In the genomic region with DNA sequence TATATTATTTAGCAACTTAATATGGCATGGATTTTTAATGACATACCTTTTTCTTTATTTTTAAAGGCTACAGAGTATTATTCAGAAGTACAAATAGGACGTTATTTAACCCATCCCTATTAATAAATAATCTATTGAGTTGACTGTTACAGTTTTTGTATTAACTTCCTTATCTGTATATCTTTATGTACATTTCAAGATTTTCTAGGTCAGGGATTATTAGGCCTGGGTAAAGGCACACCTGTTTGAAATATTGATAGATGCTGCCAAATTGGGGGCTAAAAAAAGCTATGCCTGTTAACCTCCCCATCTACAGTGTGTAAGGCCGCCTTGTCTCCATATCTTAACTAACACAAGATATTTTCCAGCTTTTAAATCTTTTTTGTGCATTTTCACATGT, we compare ENCODE assay signal across 22 cellular contexts. TPM values are rescaled to one million over a fixed set of nuclear protein-coding genes. Genes with fewer than 3 reads are reported as not detected.
A peak's percentile ranks its signal among the peaks of the same experiment; 100 is the strongest.
DNase-seq lines count a peak whose midpoint lies in the region; ATAC-seq, FAIRE-seq and TF ChIP-seq lines count a peak whose summit lies in the region.
"Had no signal": no experiment of that assay in that cellular context is flagged by ENCODE, and none has a peak within 500 bp of the region (broad histone marks: within the 10 kb centered on the region; RNA-seq: fewer than 3 reads in every experiment).

No MANE protein-coding gene starts in this region.

- H2AFZ ChIP-seq in HepG2 (ENCODE audit: low read length) (no peak overlapping the region), PC-9 (no peak overlapping the region)

- DNase-seq in HepG2 (ENCODE audit: low spot score) (no peak), right lobe of liver (no peak), PC-9 (no peak), body of pancreas (peak in 1 of 4 donors; percentile 42), stomach (no peak), SHP77 (lab: John Stamatoyannopoulos, UW) (no peak), RKO (ENCODE audit: low spot score) (no peak)
- no peak for DNase-seq in activated T-cell treated with anti-CD3 and anti-CD28 coated beads, Interleukin-2, amount 50 U/mL, for 4 hours
- DNase-seq: 8988T; Caco-2; CD4-positive, CD25-positive, alpha-beta regulatory T cell; CD8-positive, alpha-beta T cell; DMS 273 treated with DMSO at 0.1 percent for 48 hours; DMS79; EL; GDM1; H9 had no signal

- POLR2A ChIA-PET in HepG2 (lab: Yijun Ruan, JAX) = interaction anchor here (0.7 to 3.3 kb wide), 12 partner anchors 8 to 263 kb away, joined by 3 to 28 read pairs (median 3); partner anchors contain the start of gene PDCL3
- POLR2A ChIA-PET in PC-9 (lab: Charles Lee; ENCODE audit: unreplicated experiment) = no interaction called here

- no peaks in the 10 kb centered on the region for H3K27me3 ChIP-seq in HepG2 (ENCODE audit: control insufficient read depth in 1 of 2, insufficient read depth in 2 of 2, low read length in 2 of 2)
- no peaks in the 10 kb centered on the region for H3K27me3 ChIP-seq in right lobe of liver
- H3K27me3 ChIP-seq in PC-9 (ENCODE audit: insufficient read depth, low read depth) = no peaks in the 10 kb centered on the region
- no peaks in the 10 kb centered on the region for H3K27me3 ChIP-seq in body of pancreas
- H3K27me3 ChIP-seq in stomach = peaks cover 0 to 2% (median 0%) of the 10 kb centered on the region in 3 donors

- intact Hi-C loops in HepG2 (cut with micrococcal nuclease; ENCODE audit: unreplicated experiment) = no loop called here
- intact Hi-C loops in right lobe of liver (cut with DNase I) = loop anchor here in 1 of 2 donors (10.0 kb wide), 1 partner anchor 58 kb away; no protein-coding TSS in a partner anchor
- intact Hi-C loops in PC-9 (cut with micrococcal nuclease; ENCODE audit: unreplicated experiment) = no loop called here
- intact Hi-C loops in body of pancreas (cut with DNase I) = loop anchor here (10.0 kb wide), 1 partner anchor 68 kb away; no protein-coding TSS in a partner anchor
- intact Hi-C loops in stomach (cut with DNase I; ENCODE audit: low total_unique reads) = no loop called here

- no peaks in the 10 kb centered on the region for H3K9me2 ChIP-seq in PC-9 (ENCODE audit: insufficient read depth)

- H3K79me2 ChIP-seq in HepG2 (ENCODE audit: insufficient read depth, low read length) (peaks cover 90% of the 10 kb centered on the region), PC-9 (ENCODE audit: low read depth) (peaks cover 100% of the 10 kb centered on the region)

- no peak for TF ChIP-seq CTCF in HepG2 (CRISPR knock-in tag; IDR thresholded peaks at IDR 0.05)
- TF ChIP-seq CTCF in right lobe of liver (IDR thresholded peaks at IDR 0.05) = no peak
- TF ChIP-seq CTCF in PC-9 (conservative IDR thresholded peaks at IDR 0.05) = no peak
- no peak for TF ChIP-seq CTCF in body of pancreas (IDR thresholded peaks at IDR 0.05)
- no peak for TF ChIP-seq CTCF in stomach (IDR thresholded peaks at IDR 0.05)

- H3K4me1 ChIP-seq in HepG2 (ENCODE audit: insufficient read depth, low read length) (peaks cover 81% of the 10 kb centered on the region), right lobe of liver (peaks cover 0 to 52% (median 5%) of the 10 kb centered on the region in 4 donors), PC-9 (replicated peaks; ENCODE audit: insufficient read depth) (peaks cover 43% of the 10 kb centered on the region), body of pancreas (peaks cover 66% of the 10 kb centered on the region), stomach (peaks cover 4 to 62% (median 45%) of the 10 kb centered on the region in 4 donors)

- no peaks in the 10 kb centered on the region for H3F3A ChIP-seq in PC-9 (ENCODE audit: insufficient read depth, low read depth)

- H3K9me3 ChIP-seq in HepG2 (ENCODE audit: low read length) (no peaks in the 10 kb centered on the region), right lobe of liver (no peaks in the 10 kb centered on the region), PC-9 (ENCODE audit: insufficient read depth, low read depth) (peaks cover 5% of the 10 kb centered on the region; the same call in 1 of the 2 replicates), body of pancreas (no peaks in the 10 kb centered on the region), stomach (peaks cover 0 to 5% (median 0%) of the 10 kb centered on the region in 4 donors)
- H3K9me3 ChIP-seq: Caco-2 had no signal

- no peak for FAIRE-seq in HepG2 (lab: Jason Lieb, UNC)
- FAIRE-seq: D721Med, GM12878, GM19239 had no signal

- no peak overlapping the region for H3K4me3 Mint-ChIP-seq in activated T-cell treated with anti-CD3 and anti-CD28 coated beads, Interleukin-2, amount 50 U/mL, for 4 hours
- H3K4me3 Mint-ChIP-seq: CD4-positive, CD25-positive, alpha-beta regulatory T cell; CD8-positive, alpha-beta T cell; GM23338; H9 had no signal

- TF ChIP-seq RAD21 in HepG2 (CRISPR knock-in tag; IDR thresholded peaks at IDR 0.05) = no peak

- peak overlapping the region; percentile 23; the same call in 1 of the 2 replicates for H3K9ac ChIP-seq in HepG2 (ENCODE audit: insufficient read depth, low read depth, low read length)

- H3K27me3 Mint-ChIP-seq in activated T-cell treated with anti-CD3 and anti-CD28 coated beads, Interleukin-2, amount 50 U/mL, for 4 hours (ENCODE audit: low read depth) = peaks cover 21% of the 10 kb centered on the region

- H3K36me3 ChIP-seq in HepG2 (replicated peaks in 1 of 2; ENCODE audit: control insufficient read depth in 1 of 2, insufficient read depth in 2 of 2, low read length in 2 of 2) (peaks cover 0 to 2% of the 10 kb centered on the region in 2 experiments; a peak in 1 of 5 replicates), right lobe of liver (no peaks in the 10 kb centered on the region), PC-9 (ENCODE audit: low read depth) (peaks cover 25% of the 10 kb centered on the region), body of pancreas (replicated peaks in 1 of 2; ENCODE audit: insufficient read depth in 1 of 2, low read depth in 2 of 2) (no peaks in the 10 kb centered on the region), stomach (no peaks in the 10 kb centered on the region)

- TF ChIP-seq POLR2A in HepG2 (IDR thresholded peaks at IDR 0.05; ENCODE audit: insufficient read depth in 1 of 2, low read depth in 2 of 2, low read length in 2 of 2) (no peak), right lobe of liver (IDR thresholded peaks at IDR 0.05) (no peak), body of pancreas (IDR thresholded peaks at IDR 0.05) (no peak), stomach (IDR thresholded peaks at IDR 0.05) (no peak)

- BruUV-seq in HepG2 (replicated peaks; lab: Mats Ljungman, UMichigan) (no TSS peak), PC-9 (replicated peaks; lab: Mats Ljungman, UMichigan) (no TSS peak)

- CTCF ChIA-PET in HepG2 (lab: Yijun Ruan, JAX; ENCODE audit: low intra/inter-chr PET ratio, low total read pairs) (no interaction called here), PC-9 (lab: Charles Lee) (no interaction called here)

- ATAC-seq in HepG2 = no peak
- ATAC-seq in right lobe of liver = no peak
- ATAC-seq in body of pancreas = peak; percentile 54
- ATAC-seq in activated T-cell treated with anti-CD3 and anti-CD28 coated beads, Interleukin-2, amount 50 U/mL, for 4 hours = no peak
- ATAC-seq: CD8-positive, alpha-beta T cell; GM12878; GM23338; HCT116 had no signal

- 84% methylated on average over 2 of the region's 2 CpGs for WGBS in HepG2 (ENCODE audit: low lambda C conversion rate)
- WGBS in right lobe of liver (ENCODE audit: insufficient coverage, low coverage, low lambda C conversion rate, missing lambda C conversion rate) = 55% methylated on average over 2 of the region's 2 CpGs
- WGBS in body of pancreas, 2 donors = 14 to 29% methylated on average over 2 of the region's 2 CpGs
- 28 to 61% (median 45%) methylated on average over 2 of the region's 2 CpGs for WGBS in stomach, 5 donors

- peak overlapping the region; percentile 89 for H3K4me2 ChIP-seq in HepG2 (ENCODE audit: low read depth, low read length)
- H3K4me2 ChIP-seq in PC-9 = no peak overlapping the region
- H3K4me2 ChIP-seq: GM23338 had no signal

- H3K4me1 Mint-ChIP-seq in activated T-cell treated with anti-CD3 and anti-CD28 coated beads, Interleukin-2, amount 50 U/mL, for 4 hours (ENCODE audit: low read depth) = peaks cover 2% of the 10 kb centered on the region

- H3K27ac ChIP-seq in HepG2 (ENCODE audit: extremely low read length, insufficient read depth, low read length) (peak overlapping the region; percentile 71), right lobe of liver (no peak overlapping the region), PC-9 (peak overlapping the region; percentile 22; the same call in 1 of the 2 replicates), body of pancreas (peak overlapping the region in 3 of 4 donors; percentile 87 to 91 (median 89)), stomach (peak overlapping the region in 4 of 5 donors; percentile 75 to 92 (median 80))

- H3K4me3 ChIP-seq in HepG2 (replicated peaks in 1 of 3; ENCODE audit: insufficient read depth in 1 of 3, low read depth in 2 of 3, low read length in 3 of 3) = no peak overlapping the region
- H3K4me3 ChIP-seq in right lobe of liver = no peak overlapping the region
- H3K4me3 ChIP-seq in PC-9 = no peak overlapping the region
- H3K4me3 ChIP-seq in body of pancreas = no peak overlapping the region
- H3K4me3 ChIP-seq in stomach = no peak overlapping the region
- H3K4me3 ChIP-seq: GM12878, GM23338 had no signal

- H3K9me3 Mint-ChIP-seq in activated T-cell treated with anti-CD3 and anti-CD28 coated beads, Interleukin-2, amount 50 U/mL, for 4 hours = peaks cover 7% of the 10 kb centered on the region

- H4K20me1 ChIP-seq in HepG2 (ENCODE audit: insufficient read depth, low read length) = peaks cover 41% of the 10 kb centered on the region
- peaks cover 43% of the 10 kb centered on the region for H4K20me1 ChIP-seq in PC-9 (ENCODE audit: insufficient read depth)

- no peak for TF ChIP-seq EP300 in HepG2 (IDR thresholded peaks at IDR 0.05; ENCODE audit: low read depth in 2 of 2, low read length in 2 of 2)
- TF ChIP-seq EP300 in HepG2 (CRISPR knock-in tag; IDR thresholded peaks at IDR 0.05; ENCODE audit: borderline replicate concordance) = no peak
- TF ChIP-seq EP300 in stomach (IDR thresholded peaks at IDR 0.05) = no peak

- in situ Hi-C loops in HepG2 (cut with HindIII; ENCODE audit: extremely low pct_ligation_motif_present, low pct_unique_long_range_greater_than_20kb) = no loop called here

- no peaks in the 10 kb centered on the region for H3K36me3 Mint-ChIP-seq in activated T-cell treated with anti-CD3 and anti-CD28 coated beads, Interleukin-2, amount 50 U/mL, for 4 hours (ENCODE audit: insufficient read depth)
- H3K36me3 Mint-ChIP-seq: CD4-positive, CD25-positive, alpha-beta regulatory T cell; CD8-positive, alpha-beta T cell had no signal

RNA-seq across cellular contexts. Expression of gene NPAS2, which starts 6.6 kb away (rescaled TPM):
- total RNA-seq in HepG2 (2016; rRNA removed; fragmentation: Illumina TruSeq; extraction: Trizol) (14.8 and 16.8 TPM in 2 replicates), right lobe of liver (10 to 100 TPM in 5 of 6 experiments, 1 to 10 TPM in 1; 8.8 to 33.3 (median 24.5) TPM), PC-9 (2021) (38.3 and 41.2 TPM in 2 replicates), body of pancreas (10 to 100 TPM; 32.7 to 51.7 TPM), stomach (100 to 1,000 TPM in 1 of 5 donors, 10 to 100 TPM in 4; 18.0 to 148 (median 33.9) TPM)
- total RNA-seq in HepG2 (2016; cell fraction: cytosol; rRNA removed; fragmentation: Illumina TruSeq; extraction: Trizol; ENCODE audit: low read depth) = 22.8 and 25.5 TPM in 2 replicates
- 15.0 and 18.3 TPM in 2 replicates for total RNA-seq in HepG2 (2016; cell fraction: insoluble cytoplasmic fraction; rRNA removed; fragmentation: Illumina TruSeq; extraction: Trizol)
- total RNA-seq in HepG2 (2016; cell fraction: membrane; rRNA removed; fragmentation: Illumina TruSeq; extraction: Trizol) = 27.5 and 27.7 TPM in 2 replicates
- 28.5 and 41.7 TPM in 2 replicates for total RNA-seq in HepG2 (2016; cell fraction: nucleus; rRNA removed; fragmentation: Illumina TruSeq; extraction: Trizol)
- polyA plus RNA-seq in HepG2 (2011; rRNA removed) (37.5 and 48.9 TPM in 2 replicates), stomach (10 to 100 TPM; 13.1 to 32.2 (median 23.7) TPM)
- polyA plus RNA-seq in HepG2 (2011; cell fraction: cytosol; rRNA removed) = 22.7 and 29.0 TPM in 2 replicates
- polyA plus RNA-seq in HepG2 (2011; cell fraction: nucleus; rRNA removed) = 178 and 216 TPM in 2 replicates
- 24.2 and 33.9 TPM in 2 replicates for polyA plus RNA-seq in HepG2 (2012)
- polyA plus RNA-seq in HepG2 (2016; cell fraction: cytosol; fragmentation: Illumina TruSeq; extraction: Trizol; ENCODE audit: low read depth) = 23.0 and 27.5 TPM in 2 replicates
- polyA plus RNA-seq in HepG2 (2016; cell fraction: insoluble cytoplasmic fraction; fragmentation: Illumina TruSeq; extraction: Trizol; ENCODE audit: low read depth) = 31.5 and 44.8 TPM in 2 replicates
- 52.0 and 66.4 TPM in 2 replicates for polyA plus RNA-seq in HepG2 (2016; cell fraction: membrane; fragmentation: Illumina TruSeq; extraction: Trizol; ENCODE audit: low read depth)
- 112 and 136 TPM in 2 replicates for polyA plus RNA-seq in HepG2 (2016; cell fraction: nucleus; fragmentation: Illumina TruSeq; extraction: Trizol; ENCODE audit: insufficient read depth, low read depth)
- polyA minus RNA-seq in HepG2 (2011; rRNA and poly(A)+ RNA removed; ENCODE audit: low replicate concordance) = 6.3 and 50.0 TPM in 2 replicates
- 39.0 and 60.4 TPM in 2 replicates for polyA minus RNA-seq in HepG2 (2011; cell fraction: cytosol; rRNA and poly(A)+ RNA removed)
- 83.3 and 89.8 TPM in 2 replicates for polyA minus RNA-seq in HepG2 (2011; cell fraction: nucleus; rRNA and poly(A)+ RNA removed)
- 10 to 100 TPM in 2 of 3 donors, 1 to 10 TPM in 1; 4.8 to 14.6 (median 10.4) TPM for total RNA-seq in activated T-cell treated with anti-CD3 and anti-CD28 coated beads, Interleukin-2, amount 50 U/mL, for 4 hours
- polyA plus RNA-seq: GM12878 had no signal

Comparison
In these comparisons a context has a peak if more than half of its experiments do, and no peak if none do; other contexts are left out.
1. H3K27ac ChIP-seq: peak in HepG2 (single experiment), PC-9 (single experiment), body of pancreas (3 of 4) and stomach (4 of 5); none in right lobe of liver (0 of 3).